Comparison of ENCODE assay signal across 2 cellular contexts in the genomic region with DNA sequence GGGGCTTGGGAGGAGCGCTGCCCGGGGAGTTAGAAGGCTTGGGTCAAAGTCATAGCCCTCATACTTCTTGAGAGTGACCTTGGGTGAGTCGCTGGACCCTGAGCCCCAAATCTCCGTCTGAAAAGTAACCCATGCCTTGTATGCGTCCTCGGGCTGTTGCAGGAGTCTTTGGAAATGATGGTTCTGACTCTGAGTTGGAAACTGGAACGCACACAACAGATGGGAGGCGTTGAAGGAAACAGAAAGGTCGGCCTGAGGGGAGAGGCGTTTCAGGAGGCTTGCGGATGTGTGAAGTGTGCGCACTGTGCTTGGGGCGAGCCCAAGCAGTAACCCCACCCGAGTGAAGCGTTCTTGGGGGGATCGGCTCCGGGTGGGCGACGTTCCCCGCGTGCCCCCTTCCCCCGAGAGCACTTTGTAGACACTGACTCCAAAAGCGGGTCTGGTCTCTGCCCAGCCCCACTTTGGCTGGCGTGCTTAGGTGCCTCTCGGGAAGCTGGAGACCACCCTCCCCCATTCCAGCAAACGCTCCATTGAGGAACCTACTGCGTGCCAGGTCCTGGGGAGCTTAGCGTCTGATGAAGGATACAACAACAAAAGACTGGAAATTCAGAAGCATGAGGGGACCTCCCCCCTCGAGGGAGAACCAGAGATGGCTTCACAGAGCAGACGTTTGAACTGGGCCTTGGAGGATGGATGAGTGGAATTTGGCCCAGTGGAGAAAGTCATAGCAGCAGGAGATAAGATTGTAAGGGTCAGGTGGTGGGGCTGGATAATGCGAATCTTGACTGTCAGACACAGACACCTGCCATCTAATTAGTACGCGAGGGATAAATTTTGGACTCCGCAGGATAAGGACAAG.
TF ChIP-seq lines count a peak whose summit lies in the region.

No MANE protein-coding gene starts in this region.

TF ChIP-seq in SK-N-SH, 30 proteins besides CTCF, POLR2A, EP300 and RAD21 (continued from another document):
- TF ChIP-seq, protein P1, sequence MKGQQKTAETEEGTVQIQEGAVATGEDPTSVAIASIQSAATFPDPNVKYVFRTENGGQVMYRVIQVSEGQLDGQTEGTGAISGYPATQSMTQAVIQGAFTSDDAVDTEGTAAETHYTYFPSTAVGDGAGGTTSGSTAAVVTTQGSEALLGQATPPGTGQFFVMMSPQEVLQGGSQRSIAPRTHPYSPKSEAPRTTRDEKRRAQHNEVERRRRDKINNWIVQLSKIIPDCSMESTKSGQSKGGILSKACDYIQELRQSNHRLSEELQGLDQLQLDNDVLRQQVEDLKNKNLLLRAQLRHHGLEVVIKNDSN (IDR thresholded peaks at IDR 0.05; ENCODE audit: borderline replicate concordance, low read depth), result no peak

TF ChIP-seq in SK-N-SH treated with all-trans-retinoic acid at 6 μM for 48 hours, 23 proteins besides CTCF, POLR2A, EP300 and RAD21 (continued from another document):
- TF ChIP-seq TCF4 (CRISPR knock-in tag; IDR thresholded peaks at IDR 0.05; ENCODE audit: borderline replicate concordance), result no peak
